1 cellular context compared by ENCODE assay signal in genomic region chr16:66480265-66481080, GRCh38.
A peak's percentile ranks its signal among the peaks of the same experiment; 100 is the strongest.
TF ChIP-seq lines count a peak whose summit lies in the region.

No MANE protein-coding gene starts in this region.

TF ChIP-seq in K562, 482 proteins besides CTCF, POLR2A, EP300 and RAD21:
- TF ChIP-seq POLR3A (IDR thresholded peaks at IDR 0.05; ENCODE audit: borderline replicate concordance, extremely low read depth, insufficient read depth, insufficient read length) (no peak), NBN (IDR thresholded peaks at IDR 0.05; ENCODE audit: low read depth) (no peak), KHSRP (IDR thresholded peaks at IDR 0.05) (no peak), USF1 (CRISPR knock-in tag; IDR thresholded peaks at IDR 0.05) (peak; percentile 25; the same call in 1 of the 2 replicates)
- TF ChIP-seq, protein P1, sequence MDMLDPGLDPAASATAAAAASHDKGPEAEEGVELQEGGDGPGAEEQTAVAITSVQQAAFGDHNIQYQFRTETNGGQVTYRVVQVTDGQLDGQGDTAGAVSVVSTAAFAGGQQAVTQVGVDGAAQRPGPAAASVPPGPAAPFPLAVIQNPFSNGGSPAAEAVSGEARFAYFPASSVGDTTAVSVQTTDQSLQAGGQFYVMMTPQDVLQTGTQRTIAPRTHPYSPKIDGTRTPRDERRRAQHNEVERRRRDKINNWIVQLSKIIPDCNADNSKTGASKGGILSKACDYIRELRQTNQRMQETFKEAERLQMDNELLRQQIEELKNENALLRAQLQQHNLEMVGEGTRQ (CRISPR knock-in tag; IDR thresholded peaks at IDR 0.05), result peak; percentile 32; the same call in 1 of the 2 replicates
